9 cellular contexts compared by ENCODE assay signal in genomic region chr2:68675470-68675869, GRCh38. TPM values are rescaled to one million over a fixed set of nuclear protein-coding genes. Genes with fewer than 3 reads are reported as not detected.
"Had no signal": no experiment of that assay in that cellular context is flagged by ENCODE, and none has a peak within 500 bp of the region (broad histone marks: within the 10 kb centered on the region; RNA-seq: fewer than 3 reads in every experiment).

No MANE protein-coding gene starts in this region.

- ATAC-seq: GM12878 had no signal

- H3K4me3 ChIP-seq: GM12878 had no signal

- DNase-seq: GDM1, GF-D8 had no signal

- FAIRE-seq: G401.6, GM12878, GM12891, GM12892, GM18507, GM19239 had no signal

RNA-seq across cellular contexts. Expression of gene PROKR1, which starts 32.1 kb away (rescaled TPM):
- total RNA-seq: G401, GM12878 had no signal

RNA-seq across cellular contexts. Expression of gene ARHGAP25, which starts 59.1 kb away (rescaled TPM):
- total RNA-seq: G401 had no signal
